12 cellular contexts compared by ENCODE assay signal in genomic region chr2:136128905-136129304, GRCh38. TPM values are rescaled to one million over a fixed set of nuclear protein-coding genes. Genes with fewer than 3 reads are reported as not detected.
DNase-seq lines count a peak whose midpoint lies in the region; ATAC-seq, FAIRE-seq and TF ChIP-seq lines count a peak whose summit lies in the region.
"Had no signal": no experiment of that assay in that cellular context is flagged by ENCODE, and none has a peak within 500 bp of the region (broad histone marks: within the 10 kb centered on the region; RNA-seq: fewer than 3 reads in every experiment).

No MANE protein-coding gene starts in this region.

- H3K4me1 ChIP-seq in H1 (replicated peaks in 1 of 4; ENCODE audit: control insufficient read depth in 3 of 4, insufficient read depth in 4 of 4, low read length in 3 of 4): peaks cover 0 to 9% (median 2%) of the 10 kb centered on the region in 4 experiments; a peak in 3 of 7 replicates

- no peak overlapping the region for H3K4me3 ChIP-seq in H1 (ENCODE audit: extremely low read depth in 1 of 4, insufficient read depth in 2 of 4, low read depth in 3 of 4, low read length in 4 of 4)
- H3K4me3 ChIP-seq: cardiac muscle cell, thoracic aorta had no signal

- H3K27me3 Mint-ChIP-seq in activated CD8-positive, alpha-beta memory T cell treated with anti-CD3 and anti-CD28 coated beads, Interleukin-2, amount 10 ng/mL, durations not matched to agents 7 days and 5 days: peaks cover 34% of the 10 kb centered on the region
- no peaks in the 10 kb centered on the region for H3K27me3 Mint-ChIP-seq in stimulated activated memory B cell treated with anti-CD40 and anti-IgM and Interleukin-4, amounts not matched to agents 10 μg/mL and 1 μg/mL and 100 μg/mL, for 72 hours

- no peaks in the 10 kb centered on the region for H3K9me3 Mint-ChIP-seq in activated CD8-positive, alpha-beta memory T cell treated with anti-CD3 and anti-CD28 coated beads, Interleukin-2, amount 10 ng/mL, durations not matched to agents 7 days and 5 days (ENCODE audit: low read depth)
- H3K9me3 Mint-ChIP-seq in stimulated activated memory B cell treated with anti-CD40 and anti-IgM and Interleukin-4, amounts not matched to agents 10 μg/mL and 1 μg/mL and 100 μg/mL, for 72 hours: no peaks in the 10 kb centered on the region

- no peak overlapping the region for H3K4me3 Mint-ChIP-seq in activated CD8-positive, alpha-beta memory T cell treated with anti-CD3 and anti-CD28 coated beads, Interleukin-2, amount 10 ng/mL, durations not matched to agents 7 days and 5 days
- H3K4me3 Mint-ChIP-seq in stimulated activated memory B cell treated with anti-CD40 and anti-IgM and Interleukin-4, amounts not matched to agents 10 μg/mL and 1 μg/mL and 100 μg/mL, for 72 hours: no peak overlapping the region

- no peak overlapping the region for H3K9ac ChIP-seq in H1 (replicated peaks in 1 of 4; ENCODE audit: extremely low read depth in 1 of 4, low read depth in 3 of 4, low read length in 3 of 4)

- no peak overlapping the region for H3K56ac ChIP-seq in H1 (replicated peaks; ENCODE audit: insufficient read length, low read depth, low read length)

- POLR2A ChIA-PET in H1 (lab: Charles Lee; ENCODE audit: partially characterized antibody): interaction anchor here (1.0 kb wide), 1 partner anchor 9 kb away, joined by 3 read pairs; no protein-coding TSS in a partner anchor

- H3K14ac ChIP-seq in H1 (ENCODE audit: insufficient read length): no peak overlapping the region

- no peak for FAIRE-seq in H1 (lab: Jason Lieb, UNC)
- no peak for FAIRE-seq in frontal cortex (lab: Jason Lieb, UNC)

- no peak overlapping the region for H3K4ac ChIP-seq in H1 (replicated peaks; ENCODE audit: insufficient read length, low read depth, low read length)

- H3K27me3 ChIP-seq in H1 (replicated peaks in 1 of 4; ENCODE audit: control insufficient read depth in 3 of 4, extremely low read depth in 1 of 4, insufficient read depth in 3 of 4, low read length in 3 of 4): peaks cover 0 to 1% (median 0%) of the 10 kb centered on the region in 4 experiments; a peak in 1 of 7 replicates
- H3K27me3 ChIP-seq: cardiac muscle cell had no signal

- H3K9me3 ChIP-seq in H1 (ENCODE audit: insufficient read depth in 2 of 2, low read depth in 1 of 2, low read length in 1 of 2): no peaks in the 10 kb centered on the region
- H3K9me3 ChIP-seq: thoracic aorta had no signal

- no peaks in the 10 kb centered on the region for H3K79me2 ChIP-seq in H1 (ENCODE audit: control insufficient read depth in 1 of 2, insufficient read depth in 2 of 2, low read length in 2 of 2)

- H2BK120ac ChIP-seq in H1 (replicated peaks; ENCODE audit: low read depth, low read length): no peak overlapping the region

- H2BK15ac ChIP-seq in H1 (ENCODE audit: low read length): no peak overlapping the region

- H3K27ac ChIP-seq in H1 (ENCODE audit: low read depth, low read length): no peak overlapping the region
- H3K27ac ChIP-seq: cardiac muscle cell, RWPE1, thoracic aorta had no signal

- H4K8ac ChIP-seq in H1 (ENCODE audit: extremely low read depth, insufficient read depth, low read length): no peak overlapping the region

- H4K5ac ChIP-seq in H1 (ENCODE audit: insufficient read length, low read depth, low read length): no peak overlapping the region

- no peaks in the 10 kb centered on the region for H3K79me1 ChIP-seq in H1 (ENCODE audit: low read depth, low read length)

- H2BK20ac ChIP-seq in H1 (ENCODE audit: low read length): no peak overlapping the region

- no peak overlapping the region for H2AK5ac ChIP-seq in H1 (ENCODE audit: low read depth, low read length)

- peak overlapping the region; percentile 86 for H3K27ac Mint-ChIP-seq in activated CD8-positive, alpha-beta memory T cell treated with anti-CD3 and anti-CD28 coated beads, Interleukin-2, amount 10 ng/mL, durations not matched to agents 7 days and 5 days
- peak overlapping the region; percentile 65 for H3K27ac Mint-ChIP-seq in stimulated activated memory B cell treated with anti-CD40 and anti-IgM and Interleukin-4, amounts not matched to agents 10 μg/mL and 1 μg/mL and 100 μg/mL, for 72 hours

- no peak for ATAC-seq in activated CD8-positive, alpha-beta memory T cell treated with anti-CD3 and anti-CD28 coated beads, Interleukin-2, amount 10 ng/mL, durations not matched to agents 7 days and 5 days
- ATAC-seq in stimulated activated memory B cell treated with anti-CD40 and anti-IgM and Interleukin-4, amounts not matched to agents 10 μg/mL and 1 μg/mL and 100 μg/mL, for 72 hours: no peak

- 50% methylated on average over 1 of the region's 1 CpG; no CpG with 5 or more reads in 1 of the 2 experiments for WGBS in H1 (ENCODE audit: extremely low coverage in 1 of 2, insufficient coverage in 1 of 2, insufficient read length in 1 of 2, insufficient replicate concordance in 2 of 2, low coverage in 1 of 2, low lambda C conversion rate in 2 of 2, missing lambda C conversion rate in 1 of 2), 2 experiments

- no peak overlapping the region for H4K91ac ChIP-seq in H1 (replicated peaks; ENCODE audit: insufficient read length, low read length)

- no peak for TF ChIP-seq EP300 in H1 (IDR thresholded peaks at IDR 0.05; ENCODE audit: borderline replicate concordance in 1 of 2, low read depth in 2 of 2, low read length in 2 of 2)

- H3K36me3 Mint-ChIP-seq in activated CD8-positive, alpha-beta memory T cell treated with anti-CD3 and anti-CD28 coated beads, Interleukin-2, amount 10 ng/mL, durations not matched to agents 7 days and 5 days: peaks cover 5% of the 10 kb centered on the region
- no peaks in the 10 kb centered on the region for H3K36me3 Mint-ChIP-seq in stimulated activated memory B cell treated with anti-CD40 and anti-IgM and Interleukin-4, amounts not matched to agents 10 μg/mL and 1 μg/mL and 100 μg/mL, for 72 hours

- H2AFZ ChIP-seq in H1 (ENCODE audit: low read length): no peak overlapping the region

- CTCF ChIA-PET in activated CD8-positive, alpha-beta memory T cell treated with anti-CD3 and anti-CD28 coated beads, Interleukin-2, amount 10 ng/mL, durations not matched to agents 7 days and 5 days (lab: Charles Lee): no interaction called here
- CTCF ChIA-PET in H1 (lab: Charles Lee; ENCODE audit: partially characterized antibody): interaction anchor here (0.8 to 3.2 kb wide), 3 partner anchors 10 to 155 kb away, joined by 3 to 12 read pairs (median 3); no protein-coding TSS in a partner anchor

- H4K20me1 ChIP-seq in H1 (replicated peaks in 1 of 2; ENCODE audit: control insufficient read depth in 1 of 2, insufficient read depth in 2 of 2, low read length in 2 of 2): no peaks in the 10 kb centered on the region

- H2BK12ac ChIP-seq in H1 (ENCODE audit: low read depth, low read length): no peak overlapping the region

- peaks cover 2% of the 10 kb centered on the region; the same call in 1 of the 2 replicates for H3K23me2 ChIP-seq in H1 (ENCODE audit: low read depth, low read length)

- no peak overlapping the region for H3K18ac ChIP-seq in H1 (ENCODE audit: extremely low read depth, low read length)

- no peak for TF ChIP-seq RAD21 in H1 (IDR thresholded peaks at IDR 0.05 in 1 of 2, conservative IDR thresholded peaks at IDR 0.05 in 1 of 2; ENCODE audit: low read depth in 2 of 2, low read length in 2 of 2)

- no peak for DNase-seq in activated CD8-positive, alpha-beta memory T cell treated with anti-CD3 and anti-CD28 coated beads, Interleukin-2, amount 10 ng/mL, durations not matched to agents 7 days and 5 days
- no peak for DNase-seq in activated CD8-positive, alpha-beta memory T cell treated with anti-CD3 and anti-CD28 coated beads for 24 hours
- DNase-seq in NCI-H146 (lab: John Stamatoyannopoulos, UW) (peak; percentile 74), H1 (ENCODE audit: low read depth in 1 of 2, low spot score in 2 of 2) (no peak), frontal cortex (ENCODE audit: low spot score in 2 of 2) (no peak), SHP77 treated with DMSO at 0.1 percent for 48 hours (lab: John Stamatoyannopoulos, UW) (no peak)
- DNase-seq in activated CD4-positive, CD25-positive, alpha-beta regulatory T cell (lab: John Stamatoyannopoulos, UW): no peak
- DNase-seq: NCI-H82 had no signal

- no peak for TF ChIP-seq POLR2A in H1 (IDR thresholded peaks at IDR 0.05; ENCODE audit: control extremely low read depth in 1 of 2, low read depth in 2 of 2, low read length in 2 of 2)

- peaks cover 82% of the 10 kb centered on the region for H3K4me1 Mint-ChIP-seq in activated CD8-positive, alpha-beta memory T cell treated with anti-CD3 and anti-CD28 coated beads, Interleukin-2, amount 10 ng/mL, durations not matched to agents 7 days and 5 days
- H3K4me1 Mint-ChIP-seq in stimulated activated memory B cell treated with anti-CD40 and anti-IgM and Interleukin-4, amounts not matched to agents 10 μg/mL and 1 μg/mL and 100 μg/mL, for 72 hours: peaks cover 90% of the 10 kb centered on the region

- TF ChIP-seq CTCF in H1 (IDR thresholded peaks at IDR 0.05; ENCODE audit: control extremely low read depth in 1 of 3, insufficient read depth in 1 of 3, low read depth in 1 of 3, low read length in 3 of 3): no peak

- H3K4me2 ChIP-seq in H1 (ENCODE audit: insufficient read depth in 1 of 2, low read depth in 2 of 2, low read length in 2 of 2): no peak overlapping the region

- no peak overlapping the region for H3K23ac ChIP-seq in H1 (ENCODE audit: insufficient read length)

- H2BK5ac ChIP-seq in H1 (ENCODE audit: low read depth, low read length): peak overlapping the region; percentile 10; the same call in 1 of the 2 replicates

- H3K36me3 ChIP-seq in H1 (ENCODE audit: control insufficient read depth in 2 of 4, insufficient read depth in 4 of 4, low read length in 3 of 4): no peaks in the 10 kb centered on the region
- H3K36me3 ChIP-seq: cardiac muscle cell, thoracic aorta had no signal

TF ChIP-seq in H1, 55 proteins besides CTCF, POLR2A, EP300 and RAD21 (continues in another document):
- TF ChIP-seq CBX5 (IDR thresholded peaks at IDR 0.05; ENCODE audit: low read depth, low read length): no peak
- no peak for TF ChIP-seq BACH1 (IDR thresholded peaks at IDR 0.05; ENCODE audit: low read length)
- no peak for TF ChIP-seq TEAD4 (IDR thresholded peaks at IDR 0.05; ENCODE audit: low read depth, low read length)
- no peak for TF ChIP-seq KDM1A (IDR thresholded peaks at IDR 0.05; ENCODE audit: borderline replicate concordance, low read length)

RNA-seq across cellular contexts. Expression of gene CXCR4, which starts 11.0 kb away (rescaled TPM):
- total RNA-seq in activated CD8-positive, alpha-beta memory T cell treated with anti-CD3 and anti-CD28 coated beads, Interleukin-2, amount 10 ng/mL, durations not matched to agents 7 days and 5 days: 100 to 1,000 TPM; 133 to 160 TPM
- 1.3 and 1.8 TPM in 2 replicates for total RNA-seq in H1 (2021; fragmentation: NEBNext Ultra II Directional; extraction: Animal tissue kit (Norgen Biotek cat#: 25700))
- polyA plus RNA-seq in H1 (2011; rRNA removed): 1.9 and 2.8 TPM in 2 replicates
- polyA plus RNA-seq in H1 (2011; cell fraction: cytosol; rRNA removed): 1.6 TPM
- polyA plus RNA-seq in H1 (2011; cell fraction: nucleus; rRNA removed): 1.9 TPM
- 1.3 to 1.4 TPM (median 1.4 TPM) in 4 replicates for polyA plus RNA-seq in H1 (2012, experiment 1 of 2)
- polyA plus RNA-seq in H1 (2012, experiment 2 of 2): 0.60 TPM
- 1.9 TPM for polyA plus RNA-seq in H1 (2013, experiment 1 of 2)
- polyA plus RNA-seq in H1 (2013, experiment 2 of 2): 2.6 TPM
- 5.3 and 6.9 TPM in 2 replicates for polyA minus RNA-seq in H1 (2011; rRNA and poly(A)+ RNA removed)
- 2.2 TPM for polyA minus RNA-seq in H1 (2011; cell fraction: cytosol; rRNA and poly(A)+ RNA removed)
- 5.8 TPM for polyA minus RNA-seq in H1 (2011; cell fraction: nucleus; rRNA and poly(A)+ RNA removed)
- total RNA-seq in frontal cortex: 68.5 TPM

Comparison
In these comparisons a context has a peak if more than half of its experiments do, and no peak if none do; other contexts are left out.
1. RNA of gene CXCR4, which starts 11.0 kb away (total RNA-seq): 133 to 160 TPM in activated CD8-positive, alpha-beta memory T cell treated with anti-CD3 and anti-CD28 coated beads, Interleukin-2, amount 10 ng/mL, durations not matched to agents 7 days and 5 days and 68.5 TPM in frontal cortex (single experiment); 1.3 to 1.8 TPM in H1; every median in the first group is over 10 times any median in the second.